In genomic region chr3:13648060-13648743, GRCh38 we compare ENCODE assay signal across 7 cellular contexts.
DNase-seq lines count a peak whose midpoint lies in the region; ATAC-seq and TF ChIP-seq lines count a peak whose summit lies in the region.

No MANE protein-coding gene starts in this region.

- H3K4me3 Mint-ChIP-seq in activated T-cell treated with anti-CD3 and anti-CD28 coated beads, Interleukin-2, amount 50 U/mL, for 4 hours: no peak overlapping the region
- no peak overlapping the region for H3K4me3 Mint-ChIP-seq in natural killer cell treated with Interleukin-12 subunit alpha and Interleukin-12 subunit beta and Interleukin-15 and Interleukin-18, amount 100 ng/mL, for 72 hours

- H3K4me3 ChIP-seq in GM12865 (ENCODE audit: low read depth, low read length): no peak overlapping the region

- DNase-seq in GM12865 (ENCODE audit: low read depth) (peak; percentile 75), HK-2 (ENCODE audit: unreplicated experiment) (peak; percentile 76), OCI-M2 (lab: John Stamatoyannopoulos, UW; ENCODE audit: unreplicated experiment) (peak; percentile 7), fibroblast of gingiva (ENCODE audit: low read depth) (peak; percentile 69)
- DNase-seq in activated T-cell treated with anti-CD3 and anti-CD28 coated beads, Interleukin-2, amount 50 U/mL, for 4 hours: peak; percentile 74
- peak; percentile 77 for DNase-seq in natural killer cell treated with Interleukin-12 subunit alpha and Interleukin-12 subunit beta and Interleukin-15 and Interleukin-18, amount 100 ng/mL, for 72 hours (ENCODE audit: low spot score)
- peak; percentile 41 to 74 (median 69) for DNase-seq in stimulated activated naive CD4-positive, alpha-beta T cell (lab: John Stamatoyannopoulos, UW)

- H3K27ac Mint-ChIP-seq in natural killer cell treated with Interleukin-12 subunit alpha and Interleukin-12 subunit beta and Interleukin-15 and Interleukin-18, amount 100 ng/mL, for 72 hours: no peak overlapping the region

- H3K9me3 Mint-ChIP-seq in activated T-cell treated with anti-CD3 and anti-CD28 coated beads, Interleukin-2, amount 50 U/mL, for 4 hours: no peaks in the 10 kb centered on the region
- no peaks in the 10 kb centered on the region for H3K9me3 Mint-ChIP-seq in natural killer cell treated with Interleukin-12 subunit alpha and Interleukin-12 subunit beta and Interleukin-15 and Interleukin-18, amount 100 ng/mL, for 72 hours

- peak; percentile 55 to 57 for ATAC-seq in activated T-cell treated with anti-CD3 and anti-CD28 coated beads, Interleukin-2, amount 50 U/mL, for 4 hours
- ATAC-seq in natural killer cell treated with Interleukin-12 subunit alpha and Interleukin-12 subunit beta and Interleukin-15 and Interleukin-18, amount 100 ng/mL, for 72 hours: peak; percentile 54 to 61

- H3K4me1 Mint-ChIP-seq in activated T-cell treated with anti-CD3 and anti-CD28 coated beads, Interleukin-2, amount 50 U/mL, for 4 hours (ENCODE audit: low read depth): peaks cover 37% of the 10 kb centered on the region
- peaks cover 0 to 13% of the 10 kb centered on the region in 2 donors for H3K4me1 Mint-ChIP-seq in natural killer cell treated with Interleukin-12 subunit alpha and Interleukin-12 subunit beta and Interleukin-15 and Interleukin-18, amount 100 ng/mL, for 72 hours (ENCODE audit: low read depth in 2 of 2)

- no peaks in the 10 kb centered on the region for H3K36me3 Mint-ChIP-seq in activated T-cell treated with anti-CD3 and anti-CD28 coated beads, Interleukin-2, amount 50 U/mL, for 4 hours (ENCODE audit: insufficient read depth)
- H3K36me3 Mint-ChIP-seq in natural killer cell treated with Interleukin-12 subunit alpha and Interleukin-12 subunit beta and Interleukin-15 and Interleukin-18, amount 100 ng/mL, for 72 hours: no peaks in the 10 kb centered on the region

- peaks cover 24% of the 10 kb centered on the region for H3K27me3 Mint-ChIP-seq in activated T-cell treated with anti-CD3 and anti-CD28 coated beads, Interleukin-2, amount 50 U/mL, for 4 hours (ENCODE audit: low read depth)
- H3K27me3 Mint-ChIP-seq in natural killer cell treated with Interleukin-12 subunit alpha and Interleukin-12 subunit beta and Interleukin-15 and Interleukin-18, amount 100 ng/mL, for 72 hours: peaks cover 16 to 28% of the 10 kb centered on the region in 2 donors

- TF ChIP-seq CTCF in GM12865 (IDR thresholded peaks at IDR 0.05; ENCODE audit: insufficient read depth, low read depth, low read length, missing control alignments): peak; percentile 98

Comparison
In these comparisons a context has a peak if more than half of its experiments do, and no peak if none do; other contexts are left out.
1. DNase-seq: peak in every context shown above with its lines; median percentile 77 in natural killer cell treated with Interleukin-12 subunit alpha and Interleukin-12 subunit beta and Interleukin-15 and Interleukin-18, amount 100 ng/mL, for 72 hours; 76 in HK-2; 75 in GM12865; 74 in activated T-cell treated with anti-CD3 and anti-CD28 coated beads, Interleukin-2, amount 50 U/mL, for 4 hours; 69 in fibroblast of gingiva; 69 in stimulated activated naive CD4-positive, alpha-beta T cell; 7 in OCI-M2.